In genomic region chr13:65155861-65156260, GRCh38 we compare ENCODE assay signal across 29 cellular contexts.
"Had no signal": no experiment of that assay in that cellular context is flagged by ENCODE, and none has a peak within 500 bp of the region (broad histone marks: within the 10 kb centered on the region; RNA-seq: fewer than 3 reads in every experiment).

No MANE protein-coding gene starts in this region.

- ATAC-seq: natural killer cell; psoas muscle; right cardiac atrium; right lobe of liver; stimulated activated memory B cell treated with anti-CD40 and anti-IgM and Interleukin-4, amounts not matched to agents 10 μg/mL and 1 μg/mL and 100 μg/mL, for 72 hours; stimulated activated naive CD8-positive, alpha-beta T cell treated with anti-CD3 and anti-CD28 coated beads, Interleukin-15, amount 100 ng/mL, for 72 hours; stimulated activated naive CD8-positive, alpha-beta T cell treated with anti-CD3 and anti-CD28 coated beads, Interleukin-15, Interleukin-2, amounts not matched to agents 100 U/mL and 50 U/mL, for 24 hours; upper lobe of right lung had no signal

- H3K9ac ChIP-seq: neural progenitor cell, parathyroid adenoma had no signal

- H3K36me3 ChIP-seq: neural progenitor cell, ovary, right lobe of liver, sigmoid colon, suprapubic skin, tibial artery, transverse colon, upper lobe of right lung, uterus had no signal

- H3K27me3 ChIP-seq: neural progenitor cell, ovary, right lobe of liver, sigmoid colon, suprapubic skin, testis, tibial artery, transverse colon, upper lobe of right lung, uterus had no signal

- H2AFZ ChIP-seq: neural progenitor cell, parathyroid adenoma had no signal

- H3K79me2 ChIP-seq: parathyroid adenoma had no signal

- H3K4me3 Mint-ChIP-seq: natural killer cell; nephron; neural progenitor cell; stimulated activated memory B cell treated with anti-CD40 and anti-IgM and Interleukin-4, amounts not matched to agents 10 μg/mL and 1 μg/mL and 100 μg/mL, for 72 hours; stimulated activated naive CD8-positive, alpha-beta T cell treated with anti-CD3 and anti-CD28 coated beads, Interleukin-15, amount 100 ng/mL, for 72 hours; type B pancreatic cell had no signal

- H3K27ac Mint-ChIP-seq: natural killer cell; nephron; neural progenitor cell; progenitor cell of endocrine pancreas; stimulated activated memory B cell treated with anti-CD40 and anti-IgM and Interleukin-4, amounts not matched to agents 10 μg/mL and 1 μg/mL and 100 μg/mL, for 72 hours; stimulated activated naive CD8-positive, alpha-beta T cell treated with anti-CD3 and anti-CD28 coated beads, Interleukin-15, amount 100 ng/mL, for 72 hours; type B pancreatic cell had no signal

- H3K4me2 ChIP-seq: neural progenitor cell had no signal

- H3K36me3 Mint-ChIP-seq: natural killer cell; neural progenitor cell; stimulated activated memory B cell treated with anti-CD40 and anti-IgM and Interleukin-4, amounts not matched to agents 10 μg/mL and 1 μg/mL and 100 μg/mL, for 72 hours; type B pancreatic cell had no signal

- H3K9me3 Mint-ChIP-seq: nephron, neural progenitor cell, type B pancreatic cell had no signal

- H3K27ac ChIP-seq: neural progenitor cell, ovary, parathyroid adenoma, psoas muscle, right lobe of liver, sigmoid colon, suprapubic skin, testis, tibial artery, transverse colon, upper lobe of right lung, uterus had no signal

- H3K4me1 ChIP-seq: neural progenitor cell, parathyroid adenoma, psoas muscle, right lobe of liver, sigmoid colon, suprapubic skin, testis, tibial artery, transverse colon, upper lobe of right lung, uterus had no signal

- H3K4me1 Mint-ChIP-seq: nephron; neural progenitor cell; stimulated activated memory B cell treated with anti-CD40 and anti-IgM and Interleukin-4, amounts not matched to agents 10 μg/mL and 1 μg/mL and 100 μg/mL, for 72 hours; stimulated activated naive CD8-positive, alpha-beta T cell treated with anti-CD3 and anti-CD28 coated beads, Interleukin-15, amount 100 ng/mL, for 72 hours had no signal

- H3K9me3 ChIP-seq: ovary, psoas muscle, right lobe of liver, sigmoid colon, suprapubic skin, testis, tibial artery, transverse colon, upper lobe of right lung, uterus had no signal

- H3K27me3 Mint-ChIP-seq: progenitor cell of endocrine pancreas; stimulated activated memory B cell treated with anti-CD40 and anti-IgM and Interleukin-4, amounts not matched to agents 10 μg/mL and 1 μg/mL and 100 μg/mL, for 72 hours; stimulated activated naive CD8-positive, alpha-beta T cell treated with anti-CD3 and anti-CD28 coated beads, Interleukin-15, amount 100 ng/mL, for 72 hours; type B pancreatic cell had no signal

- DNase-seq: natural killer cell; occipital lobe; ovary; posterior cingulate gyrus; psoas muscle; right cardiac atrium; right lobe of liver; sigmoid colon; small intestine; stimulated activated CD4-positive, alpha-beta T cell treated with anti-CD3 and anti-CD28 coated beads, Interleukin-1b, Interleukin-23, amount 100 ng/mL, for 48 hours; stimulated activated CD4-positive, alpha-beta T cell treated with anti-CD3 and anti-CD28 coated beads, Interleukin-4, amount 100 ng/mL, for 1 hour; stimulated activated CD4-positive, alpha-beta T cell treated with anti-CD3 and anti-CD28 coated beads, Interleukin-4, amount 100 ng/mL, for 4 hours; stimulated activated CD8-positive, alpha-beta memory T cell treated with anti-CD3 and anti-CD28 coated beads, Interleukin-4, amount 100 ng/mL, for 48 hours; stimulated activated naive CD4-positive, alpha-beta T cell; stimulated activated naive CD8-positive, alpha-beta T cell treated with anti-CD3 and anti-CD28 coated beads, Interleukin-15, amount 100 ng/mL, for 72 hours; stimulated activated naive CD8-positive, alpha-beta T cell treated with anti-CD3 and anti-CD28 coated beads, Interleukin-15, Interleukin-2, amounts not matched to agents 100 U/mL and 50 U/mL, for 24 hours; substantia nigra; testis; tibial artery; transverse colon; upper lobe of right lung; uterus had no signal

- H3K4me3 ChIP-seq: neural progenitor cell, ovary, psoas muscle, right lobe of liver, sigmoid colon, suprapubic skin, testis, tibial artery, transverse colon, upper lobe of right lung, uterus had no signal
